In the genomic region with DNA sequence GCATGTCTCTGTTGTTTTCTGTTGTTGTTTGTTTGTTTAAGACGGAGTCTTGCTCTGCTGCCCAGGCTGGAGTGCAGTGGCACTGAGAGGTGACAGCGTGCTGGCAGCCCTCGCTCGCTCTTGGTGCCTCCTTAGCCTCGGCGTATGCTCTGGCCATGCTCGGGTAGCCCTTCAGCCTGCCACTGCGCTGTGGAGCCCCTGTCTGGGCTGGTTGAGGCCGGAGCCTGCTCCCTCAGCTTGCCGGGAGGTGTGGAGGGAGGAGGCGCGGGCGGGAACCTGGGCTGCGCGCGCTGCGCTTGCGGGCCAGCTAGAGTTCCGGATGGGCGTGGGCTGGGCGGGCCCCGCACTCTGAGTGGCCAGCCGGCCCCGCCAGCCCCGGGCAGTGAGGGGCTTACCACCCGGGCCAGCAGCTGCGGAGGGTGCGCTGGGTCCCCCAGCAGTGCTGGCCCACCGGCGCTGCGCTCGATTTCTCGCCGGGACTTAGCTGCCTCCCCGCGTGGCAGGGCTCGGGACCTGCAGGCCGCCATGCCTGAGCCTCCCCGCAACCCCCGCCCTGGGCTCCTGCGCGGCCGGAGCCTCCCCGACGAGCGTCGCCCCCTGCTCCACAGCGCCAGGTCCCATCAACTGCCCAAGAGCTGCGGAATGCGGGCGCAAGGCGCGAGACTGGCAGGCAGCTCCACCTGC, we compare ENCODE assay signal across 33 cellular contexts.
"Had no signal": no experiment of that assay in that cellular context is flagged by ENCODE, and none has a peak within 500 bp of the region (broad histone marks: within the 10 kb centered on the region; RNA-seq: fewer than 3 reads in every experiment).

No MANE protein-coding gene starts in this region.

- H3K36me3 ChIP-seq: ascending aorta, brain microvascular endothelial cell, esophagus muscularis mucosa, gastrocnemius medialis, heart left ventricle, WERI-Rb-1 had no signal

- H3K36me3 Mint-ChIP-seq: activated naive CD8-positive, alpha-beta T cell treated with anti-CD3 and anti-CD28 coated beads, Interleukin-2, amount 10 ng/mL, durations not matched to agents 7 days and 5 days had no signal

- DNase-seq: activated CD4-positive, alpha-beta memory T cell treated with anti-CD3 and anti-CD28 coated beads for 36 hours; activated CD4-positive, alpha-beta T cell treated with anti-CD3 and anti-CD28 coated beads for 36 hours; activated CD4-positive, alpha-beta T cell treated with anti-CD3 and anti-CD28 coated beads, Interleukin-2, amount 10 ng/mL, durations not matched to agents 24 days and 14 days; activated CD4-positive, CD25-positive, alpha-beta regulatory T cell; activated CD4-positive, CD25-positive, alpha-beta regulatory T cell treated with anti-CD3 and anti-CD28 coated beads, Interleukin-2, amount 50 U/mL, for 72 hours; activated CD8-positive, alpha-beta memory T cell treated with anti-CD3 and anti-CD28 coated beads, Interleukin-2, amount 10 ng/mL, durations not matched to agents 7 days and 5 days; activated CD8-positive, alpha-beta memory T cell treated with anti-CD3 and anti-CD28 coated beads, Interleukin-2, amount 50 U/mL, for 4 hours; activated CD8-positive, alpha-beta T cell treated with anti-CD3 and anti-CD28 coated beads, Interleukin-2, amount 10 ng/mL, durations not matched to agents 7 days and 5 days; activated gamma-delta T cell; activated naive CD4-positive, alpha-beta T cell; activated naive CD4-positive, alpha-beta T cell treated with anti-CD3 and anti-CD28 coated beads, Interleukin-2, amount 10 ng/mL, durations not matched to agents 7 days and 5 days; activated naive CD8-positive, alpha-beta T cell treated with anti-CD3 and anti-CD28 coated beads, Interleukin-2, amount 10 ng/mL, durations not matched to agents 7 days and 5 days; activated T-cell treated with anti-CD3 and anti-CD28 coated beads, Interleukin-2, amount 50 U/mL, for 1 hour; activated T-cell treated with anti-CD3 and anti-CD28 coated beads, Interleukin-2, amount 50 U/mL, for 72 hours; brain microvascular endothelial cell; dorsolateral prefrontal cortex; effector memory CD4-positive, alpha-beta T cell; erythroblast; foreskin keratinocyte; gastrocnemius medialis; glutamatergic neuron; heart left ventricle; T-helper 1 cell; T-helper 17 cell; T1000; WERI-Rb-1 had no signal

- H3K27me3 ChIP-seq: ascending aorta, brain microvascular endothelial cell, dorsolateral prefrontal cortex, esophagus muscularis mucosa, foreskin keratinocyte, gastrocnemius medialis, heart left ventricle had no signal

- H3K27ac ChIP-seq: ascending aorta, brain microvascular endothelial cell, coronary artery, dorsolateral prefrontal cortex, esophagus muscularis mucosa, foreskin keratinocyte, gastrocnemius medialis, heart left ventricle, WERI-Rb-1 had no signal

- H3K27me3 Mint-ChIP-seq: activated CD4-positive, alpha-beta memory T cell treated with anti-CD3 and anti-CD28 coated beads for 36 hours; activated CD4-positive, alpha-beta T cell treated with anti-CD3 and anti-CD28 coated beads for 36 hours; activated CD4-positive, alpha-beta T cell treated with anti-CD3 and anti-CD28 coated beads, Interleukin-2, amount 10 ng/mL, durations not matched to agents 24 days and 14 days; activated CD8-positive, alpha-beta memory T cell treated with anti-CD3 and anti-CD28 coated beads, Interleukin-2, amount 10 ng/mL, durations not matched to agents 7 days and 5 days; activated naive CD4-positive, alpha-beta T cell treated with anti-CD3 and anti-CD28 coated beads, Interleukin-2, amount 10 ng/mL, durations not matched to agents 7 days and 5 days; activated naive CD8-positive, alpha-beta T cell treated with anti-CD3 and anti-CD28 coated beads, Interleukin-2, amount 10 ng/mL, durations not matched to agents 7 days and 5 days; central memory CD8-positive, alpha-beta T cell; T-helper 17 cell had no signal

- H3K27ac Mint-ChIP-seq: activated CD4-positive, alpha-beta memory T cell treated with anti-CD3 and anti-CD28 coated beads for 36 hours; activated CD4-positive, alpha-beta T cell treated with anti-CD3 and anti-CD28 coated beads for 36 hours; activated CD4-positive, alpha-beta T cell treated with anti-CD3 and anti-CD28 coated beads, Interleukin-2, amount 10 ng/mL, durations not matched to agents 24 days and 14 days; activated CD8-positive, alpha-beta memory T cell treated with anti-CD3 and anti-CD28 coated beads, Interleukin-2, amount 10 ng/mL, durations not matched to agents 7 days and 5 days; activated CD8-positive, alpha-beta T cell treated with anti-CD3 and anti-CD28 coated beads, Interleukin-2, amount 10 ng/mL, durations not matched to agents 7 days and 5 days; activated naive CD4-positive, alpha-beta T cell treated with anti-CD3 and anti-CD28 coated beads, Interleukin-2, amount 10 ng/mL, durations not matched to agents 7 days and 5 days; activated naive CD4-positive, alpha-beta T cell treated with anti-CD3 and anti-CD28 coated beads, Interleukin-2, amount 50 U/mL, for 72 hours; activated naive CD8-positive, alpha-beta T cell treated with anti-CD3 and anti-CD28 coated beads, Interleukin-2, amount 10 ng/mL, durations not matched to agents 7 days and 5 days; activated T-cell treated with anti-CD3 and anti-CD28 coated beads, Interleukin-2, amount 50 U/mL, for 72 hours; dendritic cell treated with granulocyte-macrophage colony-stimulating factor and Interleukin-4, amounts not matched to agents 40 ng/mL and 50 ng/mL, for 4 days; T-helper 17 cell; T-helper 2 cell treated with Interferon-gamma antibody and Interleukin-4, amounts not matched to agents 5 μg/mL and 100 μg/mL, for 36 hours had no signal

- H3K4me3 ChIP-seq: ascending aorta, coronary artery, dorsolateral prefrontal cortex, esophagus muscularis mucosa, gastrocnemius medialis, heart left ventricle had no signal

- H3K4me3 Mint-ChIP-seq: activated CD4-positive, alpha-beta memory T cell treated with anti-CD3 and anti-CD28 coated beads for 36 hours; activated CD4-positive, alpha-beta T cell treated with anti-CD3 and anti-CD28 coated beads for 36 hours; activated CD4-positive, alpha-beta T cell treated with anti-CD3 and anti-CD28 coated beads, Interleukin-2, amount 10 ng/mL, durations not matched to agents 24 days and 14 days; activated CD8-positive, alpha-beta memory T cell treated with anti-CD3 and anti-CD28 coated beads, Interleukin-2, amount 10 ng/mL, durations not matched to agents 7 days and 5 days; activated CD8-positive, alpha-beta T cell treated with anti-CD3 and anti-CD28 coated beads, Interleukin-2, amount 10 ng/mL, durations not matched to agents 7 days and 5 days; activated naive CD4-positive, alpha-beta T cell treated with anti-CD3 and anti-CD28 coated beads, Interleukin-2, amount 10 ng/mL, durations not matched to agents 7 days and 5 days; activated naive CD8-positive, alpha-beta T cell treated with anti-CD3 and anti-CD28 coated beads, Interleukin-2, amount 10 ng/mL, durations not matched to agents 7 days and 5 days; activated T-cell treated with anti-CD3 and anti-CD28 coated beads, Interleukin-2, amount 50 U/mL, for 72 hours; central memory CD8-positive, alpha-beta T cell; dendritic cell treated with granulocyte-macrophage colony-stimulating factor and Interleukin-4, amounts not matched to agents 40 ng/mL and 50 ng/mL, for 4 days; T-helper 17 cell; T-helper 2 cell treated with Interferon-gamma antibody and Interleukin-4, amounts not matched to agents 5 μg/mL and 100 μg/mL, for 36 hours had no signal

- ATAC-seq: activated CD4-positive, alpha-beta T cell treated with anti-CD3 and anti-CD28 coated beads for 36 hours; activated CD8-positive, alpha-beta memory T cell treated with anti-CD3 and anti-CD28 coated beads, Interleukin-2, amount 10 ng/mL, durations not matched to agents 7 days and 5 days; activated CD8-positive, alpha-beta T cell treated with anti-CD3 and anti-CD28 coated beads, Interleukin-2, amount 10 ng/mL, durations not matched to agents 7 days and 5 days; activated naive CD4-positive, alpha-beta T cell treated with anti-CD3 and anti-CD28 coated beads, Interleukin-2, amount 50 U/mL, for 72 hours; activated T-cell treated with anti-CD3 and anti-CD28 coated beads, Interleukin-2, amount 50 U/mL, for 72 hours; foreskin keratinocyte; gastrocnemius medialis; heart left ventricle; T-helper 17 cell had no signal

- H3K4me1 ChIP-seq: foreskin keratinocyte had no signal
